1 cellular context compared by ENCODE assay signal in the genomic region with DNA sequence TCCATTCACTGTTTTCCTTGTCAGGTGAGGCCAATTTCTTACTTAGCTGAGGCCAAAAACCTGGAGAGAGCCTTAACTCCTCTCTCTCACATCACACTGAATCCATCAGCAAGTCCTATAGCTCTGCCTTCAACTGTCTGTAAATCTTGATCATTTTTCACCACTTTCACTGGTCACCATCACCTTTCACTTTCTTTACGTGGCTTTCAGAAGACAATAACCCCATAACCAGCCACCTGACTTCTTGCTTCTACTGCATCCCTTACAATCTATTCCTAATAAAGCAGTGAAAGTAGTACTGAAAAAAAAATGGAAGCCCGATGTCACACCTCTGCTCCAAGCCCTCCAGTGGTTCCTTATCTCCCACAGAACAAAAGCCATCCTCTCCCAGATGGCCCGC.
TF ChIP-seq lines count a peak whose summit lies in the region.

No MANE protein-coding gene starts in this region.

TF ChIP-seq in GM12878, 131 proteins besides CTCF, POLR2A, EP300 and RAD21:
- TF ChIP-seq, protein P1, sequence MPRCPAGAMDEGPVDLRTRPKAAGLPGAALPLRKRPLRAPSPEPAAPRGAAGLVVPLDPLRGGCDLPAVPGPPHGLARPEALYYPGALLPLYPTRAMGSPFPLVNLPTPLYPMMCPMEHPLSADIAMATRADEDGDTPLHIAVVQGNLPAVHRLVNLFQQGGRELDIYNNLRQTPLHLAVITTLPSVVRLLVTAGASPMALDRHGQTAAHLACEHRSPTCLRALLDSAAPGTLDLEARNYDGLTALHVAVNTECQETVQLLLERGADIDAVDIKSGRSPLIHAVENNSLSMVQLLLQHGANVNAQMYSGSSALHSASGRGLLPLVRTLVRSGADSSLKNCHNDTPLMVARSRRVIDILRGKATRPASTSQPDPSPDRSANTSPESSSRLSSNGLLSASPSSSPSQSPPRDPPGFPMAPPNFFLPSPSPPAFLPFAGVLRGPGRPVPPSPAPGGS (IDR thresholded peaks at IDR 0.05; ENCODE audit: borderline replicate concordance, insufficient read depth, low read depth, low read length, poor library complexity, severe bottlenecking): no peak
- TF ChIP-seq, protein P2, sequence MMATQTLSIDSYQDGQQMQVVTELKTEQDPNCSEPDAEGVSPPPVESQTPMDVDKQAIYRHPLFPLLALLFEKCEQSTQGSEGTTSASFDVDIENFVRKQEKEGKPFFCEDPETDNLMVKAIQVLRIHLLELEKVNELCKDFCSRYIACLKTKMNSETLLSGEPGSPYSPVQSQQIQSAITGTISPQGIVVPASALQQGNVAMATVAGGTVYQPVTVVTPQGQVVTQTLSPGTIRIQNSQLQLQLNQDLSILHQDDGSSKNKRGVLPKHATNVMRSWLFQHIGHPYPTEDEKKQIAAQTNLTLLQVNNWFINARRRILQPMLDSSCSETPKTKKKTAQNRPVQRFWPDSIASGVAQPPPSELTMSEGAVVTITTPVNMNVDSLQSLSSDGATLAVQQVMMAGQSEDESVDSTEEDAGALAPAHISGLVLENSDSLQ (IDR thresholded peaks at IDR 0.05): 0 out of 2 replicates have a peak, but pooled peaks have one; percentile 9
- TF ChIP-seq NFIC (IDR thresholded peaks at IDR 0.05; ENCODE audit: low read depth, low read length) (no peak), MEF2A (IDR thresholded peaks at IDR 0.05; ENCODE audit: insufficient read depth, low read depth, low read length) (no peak), CHD2 (IDR thresholded peaks at IDR 0.05; ENCODE audit: borderline replicate concordance, low read depth, low read length) (no peak)
